In genomic region chr19:12139309-12139708, GRCh38 we compare ENCODE assay signal across 8 cellular contexts. TPM values are rescaled to one million over a fixed set of nuclear protein-coding genes. Genes with fewer than 3 reads are reported as not detected.
DNase-seq lines count a peak whose midpoint lies in the region; ATAC-seq and TF ChIP-seq lines count a peak whose summit lies in the region.

No MANE protein-coding gene starts in this region.

- H3K4me1 ChIP-seq in mammary epithelial cell (ENCODE audit: insufficient read depth, low read length) (peaks cover 11% of the 10 kb centered on the region), mucosa of descending colon (ENCODE audit: low read depth) (peaks cover 17% of the 10 kb centered on the region), aorta (ENCODE audit: control insufficient read depth in 1 of 2, insufficient read depth in 2 of 2, low read length in 2 of 2) (no peaks in the 10 kb centered on the region)

- H3K9me3 Mint-ChIP-seq in stimulated activated naive CD8-positive, alpha-beta T cell treated with anti-CD3 and anti-CD28 coated beads, Interleukin-15, Interleukin-2, amounts not matched to agents 100 ng/mL and 50 ng/mL, for 24 hours = no peaks in the 10 kb centered on the region

- CTCF ChIA-PET in mammary epithelial cell (lab: Charles Lee; ENCODE audit: low non-redundant PET) = interaction anchor here (1.4 to 1.8 kb wide), 2 partner anchors 80 to 342 kb away, joined by 7 to 9 read pairs; no protein-coding TSS in a partner anchor

- no peaks in the 10 kb centered on the region for H4K20me1 ChIP-seq in mammary epithelial cell (ENCODE audit: insufficient read depth, low read length)

- H3K27ac ChIP-seq in mammary epithelial cell (ENCODE audit: insufficient read depth, low read depth, low read length) (peak overlapping the region; percentile 81), aorta (ENCODE audit: low read depth in 1 of 2, low read length in 2 of 2) (no peak overlapping the region)

- H3K4me2 ChIP-seq in mammary epithelial cell (ENCODE audit: insufficient read depth, low read depth, low read length) = peak overlapping the region; percentile 80

- dilution Hi-C loops in mammary epithelial cell (cut with HindIII; ENCODE audit: low sequenced_read_pairs) = no loop called here

- no peaks in the 10 kb centered on the region for H3K27me3 Mint-ChIP-seq in stimulated activated naive CD8-positive, alpha-beta T cell treated with anti-CD3 and anti-CD28 coated beads, Interleukin-15, Interleukin-2, amounts not matched to agents 100 ng/mL and 50 ng/mL, for 24 hours

- intact Hi-C loops in mammary epithelial cell (cut with micrococcal nuclease) (no loop called here), mucosa of descending colon (cut with DNase I, micrococcal nuclease) (no loop called here), aorta (cut with DNase I) (no loop called here)

- TF ChIP-seq CTCF in mammary epithelial cell (conservative IDR thresholded peaks at IDR 0.05 in 1 of 2, IDR thresholded peaks at IDR 0.05 in 1 of 2; ENCODE audit: extremely low read depth in 1 of 2, insufficient read depth in 1 of 2, low read depth in 1 of 2, low read length in 2 of 2) = no peak
- no peak for TF ChIP-seq CTCF in mucosa of descending colon (IDR thresholded peaks at IDR 0.05)

- peaks cover 36% of the 10 kb centered on the region for H3K4me1 Mint-ChIP-seq in stimulated activated naive CD8-positive, alpha-beta T cell treated with anti-CD3 and anti-CD28 coated beads, Interleukin-15, Interleukin-2, amounts not matched to agents 100 ng/mL and 50 ng/mL, for 24 hours (ENCODE audit: low read depth)

- H3K27me3 ChIP-seq in mammary epithelial cell (ENCODE audit: insufficient read depth, low read length) (no peaks in the 10 kb centered on the region), aorta (ENCODE audit: control insufficient read depth in 1 of 2, insufficient read depth in 2 of 2, low read length in 1 of 2) (no peaks in the 10 kb centered on the region)

- peak overlapping the region; percentile 99 for H2AFZ ChIP-seq in mammary epithelial cell (ENCODE audit: low read depth, low read length)

- 19% methylated on average over 6 of the region's 14 CpGs for WGBS in mammary epithelial cell (ENCODE audit: low coverage, missing lambda C conversion rate)
- WGBS in aorta, 2 donors = 14 to 17% methylated on average over 14 of the region's 14 CpGs

- H3K9ac ChIP-seq in mammary epithelial cell (ENCODE audit: insufficient read depth, low read length) = peak overlapping the region; percentile 5

- H3K27ac Mint-ChIP-seq in stimulated activated naive CD8-positive, alpha-beta T cell treated with anti-CD3 and anti-CD28 coated beads, Interleukin-15, Interleukin-2, amounts not matched to agents 100 ng/mL and 50 ng/mL, for 24 hours = no peak overlapping the region

- H3K36me3 ChIP-seq in mammary epithelial cell (ENCODE audit: insufficient read depth, low read length) = peaks cover 9% of the 10 kb centered on the region
- peaks cover 16% of the 10 kb centered on the region for H3K36me3 ChIP-seq in mucosa of descending colon (ENCODE audit: low read depth)
- peaks cover 0 to 5% of the 10 kb centered on the region in 2 donors for H3K36me3 ChIP-seq in aorta (ENCODE audit: control insufficient read depth in 1 of 2, insufficient read depth in 2 of 2, low read length in 1 of 2)

- peaks cover 26% of the 10 kb centered on the region for H3K79me2 ChIP-seq in mammary epithelial cell (ENCODE audit: insufficient read depth, low read length)

- H3K9me3 ChIP-seq in mammary epithelial cell (replicated peaks; ENCODE audit: insufficient read depth, low read length) = peaks cover 15% of the 10 kb centered on the region
- H3K9me3 ChIP-seq in mucosa of descending colon = peaks cover 16% of the 10 kb centered on the region
- no peaks in the 10 kb centered on the region for H3K9me3 ChIP-seq in aorta (ENCODE audit: control insufficient read depth, low read length)

- no peak for ATAC-seq in stimulated activated naive CD8-positive, alpha-beta T cell treated with anti-CD3 and anti-CD28 coated beads, Interleukin-15, Interleukin-2, amounts not matched to agents 100 U/mL and 50 U/mL, for 24 hours
- no peak for ATAC-seq in mucosa of descending colon
- no peak for ATAC-seq in aorta (ENCODE audit: low FRiP score)
- no peak for ATAC-seq in HG03378 (IDR thresholded peaks at IDR 0.05; ENCODE audit: unreplicated experiment)

- TSS peak; percentile 15 for BruUV-seq in mammary epithelial cell (replicated peaks; lab: Mats Ljungman, UMichigan)

- peaks cover 23% of the 10 kb centered on the region for H3K36me3 Mint-ChIP-seq in stimulated activated naive CD8-positive, alpha-beta T cell treated with anti-CD3 and anti-CD28 coated beads, Interleukin-15, Interleukin-2, amounts not matched to agents 100 ng/mL and 50 ng/mL, for 24 hours (ENCODE audit: low read depth)

- no peak for DNase-seq in stimulated activated naive CD8-positive, alpha-beta T cell treated with anti-CD3 and anti-CD28 coated beads, Interleukin-15, Interleukin-2, amounts not matched to agents 100 U/mL and 50 U/mL, for 24 hours
- no peak for DNase-seq in mammary epithelial cell
- no peak for DNase-seq in mucosa of descending colon
- no peak for DNase-seq in aorta
- DNase-seq in stimulated activated CD4-positive, alpha-beta T cell treated with anti-CD3 and anti-CD28 coated beads, Interleukin-2, amount 100 ng/mL, for 48 hours = no peak
- no peak for DNase-seq in NCI-H1436 treated with DMSO at 0.1 percent for 48 hours (lab: John Stamatoyannopoulos, UW)

- peak overlapping the region; percentile 61 to 99 (median 88) for H3K4me3 ChIP-seq in mammary epithelial cell (replicated peaks in 1 of 3; ENCODE audit: insufficient read depth in 1 of 3, low read depth in 2 of 3, low read length in 3 of 3)
- H3K4me3 ChIP-seq in mucosa of descending colon = peak overlapping the region; percentile 91
- H3K4me3 ChIP-seq in aorta (ENCODE audit: low read length in 2 of 2) = peak overlapping the region; percentile 55 to 91

- in situ Hi-C loops in mammary epithelial cell (cut with MboI; ENCODE audit: low sequenced_read_pairs in 2 of 2) = loop anchor here in 1 of 2 donors (25.0 kb wide), 2 partner anchors 177 to 252 kb away; partner anchors contain the start of genes ZNF69 and ZNF763

- peak overlapping the region; percentile 90 for H3K4me3 Mint-ChIP-seq in stimulated activated naive CD8-positive, alpha-beta T cell treated with anti-CD3 and anti-CD28 coated beads, Interleukin-15, Interleukin-2, amounts not matched to agents 100 ng/mL and 50 ng/mL, for 24 hours

RNA-seq across cellular contexts. Expression of gene ZNF20, which starts 0.8 kb away (rescaled TPM):
- total RNA-seq in mammary epithelial cell (1 to 10 TPM; 5.2 to 7.3 TPM), mucosa of descending colon (1 to 10 TPM; 4.4 to 7.0 (median 6.0) TPM), aorta (1 to 10 TPM; 3.8 to 6.8 TPM)
- polyA plus RNA-seq in mammary epithelial cell (2.1 TPM), aorta (1 to 10 TPM; 1.9 to 5.1 TPM)
- polyA minus RNA-seq in mammary epithelial cell = not detected

RNA-seq across cellular contexts. Expression of gene ZNF625, which starts 17.2 kb away (rescaled TPM):
- total RNA-seq in mammary epithelial cell = 10 to 100 TPM in 1 of 2 donors, 1 to 10 TPM in 1; 5.7 to 11.7 TPM
- 1.2 TPM for polyA plus RNA-seq in mammary epithelial cell
- polyA minus RNA-seq in mammary epithelial cell = 20.1 TPM
- 1 to 10 TPM; 3.1 to 8.0 (median 3.9) TPM for total RNA-seq in mucosa of descending colon
- total RNA-seq in aorta = 10 to 100 TPM in 1 of 2 donors, 1 to 10 TPM in 1; 5.1 to 11.0 TPM
- polyA plus RNA-seq in aorta = 1 to 10 TPM; 2.3 to 2.4 TPM

RNA-seq across cellular contexts. Expression of gene ZNF136, which starts 23.6 kb away (rescaled TPM):
- total RNA-seq in mammary epithelial cell = 1 to 10 TPM; 5.4 to 6.7 TPM
- 1.2 TPM for polyA plus RNA-seq in mammary epithelial cell
- not detected for polyA minus RNA-seq in mammary epithelial cell
- total RNA-seq in mucosa of descending colon = 10 to 100 TPM in 1 of 3 donors, 1 to 10 TPM in 2; 6.3 to 12.1 (median 8.7) TPM
- 10 to 100 TPM; 11.4 to 14.1 TPM for total RNA-seq in aorta
- 1 to 10 TPM; 3.3 to 4.6 TPM for polyA plus RNA-seq in aorta
